1 cellular context compared by ENCODE assay signal in the genomic region with DNA sequence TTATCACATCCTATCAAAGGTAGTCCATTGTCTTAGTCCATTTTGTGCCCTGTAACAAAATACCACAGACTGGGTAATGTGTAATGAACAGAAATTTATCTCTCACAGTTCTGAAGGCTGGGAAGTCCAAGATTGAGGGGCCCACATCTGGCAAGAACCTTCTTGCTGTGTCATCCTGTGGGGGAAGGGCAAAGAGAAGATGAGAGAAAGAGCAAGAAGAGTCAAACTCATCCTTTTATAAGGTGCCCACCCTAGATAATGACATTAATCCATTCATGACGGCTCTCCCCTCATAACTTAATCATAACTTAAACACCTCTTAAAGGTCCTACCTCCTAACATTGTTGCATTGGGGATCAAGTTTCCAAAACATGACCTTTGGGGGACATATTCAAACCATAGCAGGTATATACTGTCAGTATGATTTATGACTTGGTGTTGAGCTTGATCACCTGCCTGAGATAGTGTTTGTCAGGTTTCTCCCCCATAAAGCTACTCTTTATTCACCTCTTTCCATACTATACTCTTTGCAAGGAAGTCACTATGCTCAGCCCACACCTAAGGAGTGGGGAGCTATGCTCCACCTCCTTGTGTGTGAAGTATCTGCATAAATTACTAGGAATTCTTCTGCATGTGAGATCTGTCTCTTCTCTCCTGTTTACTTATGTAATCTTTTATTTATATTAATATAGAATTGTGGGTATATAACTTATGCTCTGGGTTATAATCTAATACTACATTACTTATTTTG.
A peak's percentile ranks its signal among the peaks of the same experiment; 100 is the strongest.
TF ChIP-seq lines count a peak whose summit lies in the region.

No MANE protein-coding gene starts in this region.

TF ChIP-seq in K562, 482 proteins besides CTCF, POLR2A, EP300 and RAD21 (continues in another document):
- TF ChIP-seq, protein P1, sequence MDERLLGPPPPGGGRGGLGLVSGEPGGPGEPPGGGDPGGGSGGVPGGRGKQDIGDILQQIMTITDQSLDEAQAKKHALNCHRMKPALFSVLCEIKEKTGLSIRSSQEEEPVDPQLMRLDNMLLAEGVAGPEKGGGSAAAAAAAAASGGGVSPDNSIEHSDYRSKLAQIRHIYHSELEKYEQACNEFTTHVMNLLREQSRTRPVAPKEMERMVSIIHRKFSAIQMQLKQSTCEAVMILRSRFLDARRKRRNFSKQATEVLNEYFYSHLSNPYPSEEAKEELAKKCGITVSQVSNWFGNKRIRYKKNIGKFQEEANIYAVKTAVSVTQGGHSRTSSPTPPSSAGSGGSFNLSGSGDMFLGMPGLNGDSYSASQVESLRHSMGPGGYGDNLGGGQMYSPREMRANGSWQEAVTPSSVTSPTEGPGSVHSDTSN (CRISPR knock-in tag; IDR thresholded peaks at IDR 0.05; ENCODE audit: low read depth): no peak
- TF ChIP-seq, protein P1 (tag; conservative IDR thresholded peaks at IDR 0.05; ENCODE audit: low read depth): peak; percentile 83
- TF ChIP-seq ZNF197 (CRISPR knock-in tag; IDR thresholded peaks at IDR 0.05; ENCODE audit: low read depth) (no peak), NCOR1 (IDR thresholded peaks at IDR 0.05) (peak; percentile 28; the same call in 1 of the 2 replicates), NFE2 (IDR thresholded peaks at IDR 0.05; ENCODE audit: low read depth) (peak; percentile 94), CBX3 (IDR thresholded peaks at IDR 0.05; ENCODE audit: borderline replicate concordance in 1 of 2, low read length in 2 of 2) (peak in 1 of 2 experiments; percentile 58; a peak in 1 of 3 replicates), ZBTB1 (CRISPR knock-in tag; IDR thresholded peaks at IDR 0.05; ENCODE audit: borderline replicate concordance, low read depth) (no peak), NCOA6 (IDR thresholded peaks at IDR 0.05) (0 out of 2 replicates have a peak, but pooled peaks have one; percentile 13), ZNF175 (CRISPR knock-in tag; IDR thresholded peaks at IDR 0.05; ENCODE audit: low read depth) (no peak), SMARCC2 (IDR thresholded peaks at IDR 0.05; ENCODE audit: low read depth) (0 out of 2 replicates have a peak, but pooled peaks have one; percentile 31), CTBP1 (IDR thresholded peaks at IDR 0.05; ENCODE audit: borderline replicate concordance) (peak; percentile 33; the same call in 1 of the 2 replicates), ATF1 (CRISPR knock-in tag; IDR thresholded peaks at IDR 0.05) (no peak), ATF1 (tag; IDR thresholded peaks at IDR 0.05) (0 out of 2 replicates have a peak, but pooled peaks have one; percentile 18), SOX6 (IDR thresholded peaks at IDR 0.05) (peak; percentile 24; the same call in 1 of the 2 replicates), MAFF (IDR thresholded peaks at IDR 0.05; ENCODE audit: low read length) (peak; percentile 79), NFE2L1 (tag; IDR thresholded peaks at IDR 0.05; ENCODE audit: borderline replicate concordance, low read depth) (peak; percentile 22; the same call in 1 of the 2 replicates), KLF6 (CRISPR knock-in tag; IDR thresholded peaks at IDR 0.05; ENCODE audit: borderline replicate concordance) (no peak), TRIM24 (IDR thresholded peaks at IDR 0.05) (peak; percentile 72 to 83), ARID1B (IDR thresholded peaks at IDR 0.05) (peak; percentile 56), ZNF239 (CRISPR knock-in tag; IDR thresholded peaks at IDR 0.05) (no peak), MEIS2 (IDR thresholded peaks at IDR 0.05; ENCODE audit: partially characterized antibody) (peak; percentile 88), ZNF23 (CRISPR knock-in tag; IDR thresholded peaks at IDR 0.05) (no peak), RNF2 (IDR thresholded peaks at IDR 0.05) (no peak), E2F3 (CRISPR knock-in tag; IDR thresholded peaks at IDR 0.05) (no peak), NFXL1 (CRISPR knock-in tag; IDR thresholded peaks at IDR 0.05) (no peak), ZC3H8 (IDR thresholded peaks at IDR 0.05) (no peak), CBFA2T2 (conservative IDR thresholded peaks at IDR 0.05) (peak; percentile 67), CBFA2T3 (IDR thresholded peaks at IDR 0.05) (peak; percentile 82), C11orf30 (IDR thresholded peaks at IDR 0.05; ENCODE audit: low read depth) (peak; percentile 66), TCF3 (CRISPR knock-in tag; IDR thresholded peaks at IDR 0.05) (peak; percentile 15; the same call in 1 of the 2 replicates), KDM1A (IDR thresholded peaks at IDR 0.05) (peak in 1 of 2 experiments; percentile 19; a peak in 1 of 4 replicates), MAFG (tag; conservative IDR thresholded peaks at IDR 0.05) (peak; percentile 83), PRMT5 (CRISPR knock-in tag; IDR thresholded peaks at IDR 0.05) (no peak), NFIC (IDR thresholded peaks at IDR 0.05) (peak; percentile 53), ZNF316 (IDR thresholded peaks at IDR 0.05) (peak; percentile 69), PRPF4 (IDR thresholded peaks at IDR 0.05; ENCODE audit: insufficient read depth, low read depth, low read length, poor library complexity, severe bottlenecking) (no peak), NR2F6 (CRISPR knock-in tag; IDR thresholded peaks at IDR 0.05) (no peak), LEF1 (IDR thresholded peaks at IDR 0.05) (peak; percentile 81), ILF3 (IDR thresholded peaks at IDR 0.05; ENCODE audit: borderline replicate concordance) (no peak)
- TF ChIP-seq, protein P2, sequence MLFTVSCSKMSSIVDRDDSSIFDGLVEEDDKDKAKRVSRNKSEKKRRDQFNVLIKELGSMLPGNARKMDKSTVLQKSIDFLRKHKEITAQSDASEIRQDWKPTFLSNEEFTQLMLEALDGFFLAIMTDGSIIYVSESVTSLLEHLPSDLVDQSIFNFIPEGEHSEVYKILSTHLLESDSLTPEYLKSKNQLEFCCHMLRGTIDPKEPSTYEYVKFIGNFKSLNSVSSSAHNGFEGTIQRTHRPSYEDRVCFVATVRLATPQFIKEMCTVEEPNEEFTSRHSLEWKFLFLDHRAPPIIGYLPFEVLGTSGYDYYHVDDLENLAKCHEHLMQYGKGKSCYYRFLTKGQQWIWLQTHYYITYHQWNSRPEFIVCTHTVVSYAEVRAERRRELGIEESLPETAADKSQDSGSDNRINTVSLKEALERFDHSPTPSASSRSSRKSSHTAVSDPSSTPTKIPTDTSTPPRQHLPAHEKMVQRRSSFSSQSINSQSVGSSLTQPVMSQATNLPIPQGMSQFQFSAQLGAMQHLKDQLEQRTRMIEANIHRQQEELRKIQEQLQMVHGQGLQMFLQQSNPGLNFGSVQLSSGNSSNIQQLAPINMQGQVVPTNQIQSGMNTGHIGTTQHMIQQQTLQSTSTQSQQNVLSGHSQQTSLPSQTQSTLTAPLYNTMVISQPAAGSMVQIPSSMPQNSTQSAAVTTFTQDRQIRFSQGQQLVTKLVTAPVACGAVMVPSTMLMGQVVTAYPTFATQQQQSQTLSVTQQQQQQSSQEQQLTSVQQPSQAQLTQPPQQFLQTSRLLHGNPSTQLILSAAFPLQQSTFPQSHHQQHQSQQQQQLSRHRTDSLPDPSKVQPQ (CRISPR knock-in tag; IDR thresholded peaks at IDR 0.05; ENCODE audit: borderline replicate concordance): no peak
- TF ChIP-seq, protein P3, sequence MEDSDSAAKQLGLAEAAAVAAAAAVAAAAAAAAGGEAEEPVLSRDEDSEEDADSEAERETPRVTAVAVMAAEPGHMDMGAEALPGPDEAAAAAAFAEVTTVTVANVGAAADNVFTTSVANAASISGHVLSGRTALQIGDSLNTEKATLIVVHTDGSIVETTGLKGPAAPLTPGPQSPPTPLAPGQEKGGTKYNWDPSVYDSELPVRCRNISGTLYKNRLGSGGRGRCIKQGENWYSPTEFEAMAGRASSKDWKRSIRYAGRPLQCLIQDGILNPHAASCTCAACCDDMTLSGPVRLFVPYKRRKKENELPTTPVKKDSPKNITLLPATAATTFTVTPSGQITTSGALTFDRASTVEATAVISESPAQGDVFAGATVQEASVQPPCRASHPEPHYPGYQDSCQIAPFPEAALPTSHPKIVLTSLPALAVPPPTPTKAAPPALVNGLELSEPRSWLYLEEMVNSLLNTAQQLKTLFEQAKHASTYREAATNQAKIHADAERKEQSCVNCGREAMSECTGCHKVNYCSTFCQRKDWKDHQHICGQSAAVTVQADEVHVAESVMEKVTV (CRISPR knock-in tag; IDR thresholded peaks at IDR 0.05): no peak
- TF ChIP-seq, protein P4, sequence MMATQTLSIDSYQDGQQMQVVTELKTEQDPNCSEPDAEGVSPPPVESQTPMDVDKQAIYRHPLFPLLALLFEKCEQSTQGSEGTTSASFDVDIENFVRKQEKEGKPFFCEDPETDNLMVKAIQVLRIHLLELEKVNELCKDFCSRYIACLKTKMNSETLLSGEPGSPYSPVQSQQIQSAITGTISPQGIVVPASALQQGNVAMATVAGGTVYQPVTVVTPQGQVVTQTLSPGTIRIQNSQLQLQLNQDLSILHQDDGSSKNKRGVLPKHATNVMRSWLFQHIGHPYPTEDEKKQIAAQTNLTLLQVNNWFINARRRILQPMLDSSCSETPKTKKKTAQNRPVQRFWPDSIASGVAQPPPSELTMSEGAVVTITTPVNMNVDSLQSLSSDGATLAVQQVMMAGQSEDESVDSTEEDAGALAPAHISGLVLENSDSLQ (IDR thresholded peaks at IDR 0.05): peak; percentile 92
- TF ChIP-seq, protein P5, sequence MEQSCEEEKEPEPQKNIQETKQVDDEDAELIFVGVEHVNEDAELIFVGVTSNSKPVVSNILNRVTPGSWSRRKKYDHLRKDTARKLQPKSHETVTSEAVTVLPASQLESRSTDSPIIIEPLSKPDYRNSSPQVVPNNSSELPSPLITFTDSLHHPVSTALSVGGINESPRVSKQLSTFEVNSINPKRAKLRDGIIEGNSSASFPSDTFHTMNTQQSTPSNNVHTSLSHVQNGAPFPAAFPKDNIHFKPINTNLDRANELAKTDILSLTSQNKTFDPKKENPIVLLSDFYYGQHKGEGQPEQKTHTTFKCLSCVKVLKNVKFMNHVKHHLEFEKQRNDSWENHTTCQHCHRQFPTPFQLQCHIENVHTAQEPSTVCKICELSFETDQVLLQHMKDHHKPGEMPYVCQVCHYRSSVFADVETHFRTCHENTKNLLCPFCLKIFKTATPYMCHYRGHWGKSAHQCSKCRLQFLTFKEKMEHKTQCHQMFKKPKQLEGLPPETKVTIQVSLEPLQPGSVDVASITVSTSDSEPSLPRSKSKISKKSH (CRISPR knock-in tag; IDR thresholded peaks at IDR 0.05): no peak
- TF ChIP-seq, protein P6, sequence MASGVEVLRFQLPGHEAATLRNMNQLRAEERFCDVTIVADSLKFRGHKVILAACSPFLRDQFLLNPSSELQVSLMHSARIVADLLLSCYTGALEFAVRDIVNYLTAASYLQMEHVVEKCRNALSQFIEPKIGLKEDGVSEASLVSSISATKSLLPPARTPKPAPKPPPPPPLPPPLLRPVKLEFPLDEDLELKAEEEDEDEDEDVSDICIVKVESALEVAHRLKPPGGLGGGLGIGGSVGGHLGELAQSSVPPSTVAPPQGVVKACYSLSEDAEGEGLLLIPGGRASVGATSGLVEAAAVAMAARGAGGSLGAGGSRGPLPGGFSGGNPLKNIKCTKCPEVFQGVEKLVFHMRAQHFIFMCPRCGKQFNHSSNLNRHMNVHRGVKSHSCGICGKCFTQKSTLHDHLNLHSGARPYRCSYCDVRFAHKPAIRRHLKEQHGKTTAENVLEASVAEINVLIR (CRISPR knock-in tag; IDR thresholded peaks at IDR 0.05): no peak
- TF ChIP-seq, protein P7, sequence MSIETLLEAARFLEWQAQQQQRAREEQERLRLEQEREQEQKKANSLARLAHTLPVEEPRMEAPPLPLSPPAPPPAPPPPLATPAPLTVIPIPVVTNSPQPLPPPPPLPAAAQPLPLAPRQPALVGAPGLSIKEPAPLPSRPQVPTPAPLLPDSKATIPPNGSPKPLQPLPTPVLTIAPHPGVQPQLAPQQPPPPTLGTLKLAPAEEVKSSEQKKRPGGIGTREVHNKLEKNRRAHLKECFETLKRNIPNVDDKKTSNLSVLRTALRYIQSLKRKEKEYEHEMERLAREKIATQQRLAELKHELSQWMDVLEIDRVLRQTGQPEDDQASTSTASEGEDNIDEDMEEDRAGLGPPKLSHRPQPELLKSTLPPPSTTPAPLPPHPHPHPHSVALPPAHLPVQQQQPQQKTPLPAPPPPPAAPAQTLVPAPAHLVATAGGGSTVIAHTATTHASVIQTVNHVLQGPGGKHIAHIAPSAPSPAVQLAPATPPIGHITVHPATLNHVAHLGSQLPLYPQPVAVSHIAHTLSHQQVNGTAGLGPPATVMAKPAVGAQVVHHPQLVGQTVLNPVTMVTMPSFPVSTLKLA (conservative IDR thresholded peaks at IDR 0.05): 0 out of 4 replicates have a peak, but pooled peaks of 1 of the 2 experiments have one; percentile 6
- TF ChIP-seq, protein P8, sequence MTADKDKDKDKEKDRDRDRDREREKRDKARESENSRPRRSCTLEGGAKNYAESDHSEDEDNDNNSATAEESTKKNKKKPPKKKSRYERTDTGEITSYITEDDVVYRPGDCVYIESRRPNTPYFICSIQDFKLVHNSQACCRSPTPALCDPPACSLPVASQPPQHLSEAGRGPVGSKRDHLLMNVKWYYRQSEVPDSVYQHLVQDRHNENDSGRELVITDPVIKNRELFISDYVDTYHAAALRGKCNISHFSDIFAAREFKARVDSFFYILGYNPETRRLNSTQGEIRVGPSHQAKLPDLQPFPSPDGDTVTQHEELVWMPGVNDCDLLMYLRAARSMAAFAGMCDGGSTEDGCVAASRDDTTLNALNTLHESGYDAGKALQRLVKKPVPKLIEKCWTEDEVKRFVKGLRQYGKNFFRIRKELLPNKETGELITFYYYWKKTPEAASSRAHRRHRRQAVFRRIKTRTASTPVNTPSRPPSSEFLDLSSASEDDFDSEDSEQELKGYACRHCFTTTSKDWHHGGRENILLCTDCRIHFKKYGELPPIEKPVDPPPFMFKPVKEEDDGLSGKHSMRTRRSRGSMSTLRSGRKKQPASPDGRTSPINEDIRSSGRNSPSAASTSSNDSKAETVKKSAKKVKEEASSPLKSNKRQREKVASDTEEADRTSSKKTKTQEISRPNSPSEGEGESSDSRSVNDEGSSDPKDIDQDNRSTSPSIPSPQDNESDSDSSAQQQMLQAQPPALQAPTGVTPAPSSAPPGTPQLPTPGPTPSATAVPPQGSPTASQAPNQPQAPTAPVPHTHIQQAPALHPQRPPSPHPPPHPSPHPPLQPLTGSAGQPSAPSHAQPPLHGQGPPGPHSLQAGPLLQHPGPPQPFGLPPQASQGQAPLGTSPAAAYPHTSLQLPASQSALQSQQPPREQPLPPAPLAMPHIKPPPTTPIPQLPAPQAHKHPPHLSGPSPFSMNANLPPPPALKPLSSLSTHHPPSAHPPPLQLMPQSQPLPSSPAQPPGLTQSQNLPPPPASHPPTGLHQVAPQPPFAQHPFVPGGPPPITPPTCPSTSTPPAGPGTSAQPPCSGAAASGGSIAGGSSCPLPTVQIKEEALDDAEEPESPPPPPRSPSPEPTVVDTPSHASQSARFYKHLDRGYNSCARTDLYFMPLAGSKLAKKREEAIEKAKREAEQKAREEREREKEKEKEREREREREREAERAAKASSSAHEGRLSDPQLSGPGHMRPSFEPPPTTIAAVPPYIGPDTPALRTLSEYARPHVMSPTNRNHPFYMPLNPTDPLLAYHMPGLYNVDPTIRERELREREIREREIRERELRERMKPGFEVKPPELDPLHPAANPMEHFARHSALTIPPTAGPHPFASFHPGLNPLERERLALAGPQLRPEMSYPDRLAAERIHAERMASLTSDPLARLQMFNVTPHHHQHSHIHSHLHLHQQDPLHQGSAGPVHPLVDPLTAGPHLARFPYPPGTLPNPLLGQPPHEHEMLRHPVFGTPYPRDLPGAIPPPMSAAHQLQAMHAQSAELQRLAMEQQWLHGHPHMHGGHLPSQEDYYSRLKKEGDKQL (CRISPR knock-in tag; IDR thresholded peaks at IDR 0.05; ENCODE audit: borderline replicate concordance): no peak
